11 cellular contexts compared by ENCODE assay signal in genomic region chr18:12837747-12838146, GRCh38. TPM values are rescaled to one million over a fixed set of nuclear protein-coding genes. Genes with fewer than 3 reads are reported as not detected.
DNase-seq lines count a peak whose midpoint lies in the region; ATAC-seq and TF ChIP-seq lines count a peak whose summit lies in the region.
"Had no signal": no experiment of that assay in that cellular context is flagged by ENCODE, and none has a peak within 500 bp of the region (broad histone marks: within the 10 kb centered on the region; RNA-seq: fewer than 3 reads in every experiment).

No MANE protein-coding gene starts in this region.

- no peak overlapping the region for H2AFZ ChIP-seq in MM.1S (ENCODE audit: low read length)

- TF ChIP-seq CTCF in MM.1S (IDR thresholded peaks at IDR 0.05; ENCODE audit: low read length), result no peak
- no peak for TF ChIP-seq CTCF in body of pancreas (IDR thresholded peaks at IDR 0.05)

- no peak for DNase-seq in CD4-positive, alpha-beta memory T cell
- DNase-seq in MM.1S (no peak), body of pancreas (no peak), COLO829 (ENCODE audit: low spot score) (no peak), NCI-H1417 treated with DMSO at 0.1 percent for 48 hours (lab: John Stamatoyannopoulos, UW) (no peak)
- no peak for DNase-seq in activated CD4-positive, alpha-beta T cell treated with anti-CD3 and anti-CD28 coated beads for 48 hours
- DNase-seq: caudate nucleus; GDM1; stimulated activated CD4-positive, alpha-beta T cell treated with anti-CD3 and anti-CD28 coated beads, Interleukin-2, amount 100 ng/mL, for 48 hours had no signal

- H3K27me3 ChIP-seq in CD4-positive, alpha-beta memory T cell (ENCODE audit: insufficient read depth, low read length), result no peaks in the 10 kb centered on the region
- H3K27me3 ChIP-seq in MM.1S (replicated peaks; ENCODE audit: insufficient read depth, low read length) (no peaks in the 10 kb centered on the region), body of pancreas (no peaks in the 10 kb centered on the region), muscle layer of duodenum (ENCODE audit: low read depth, low read length) (no peaks in the 10 kb centered on the region)

- POLR2A ChIA-PET in CD4-positive, alpha-beta memory T cell (lab: Charles Lee; ENCODE audit: partially characterized antibody), result interaction anchor here (1.1 to 1.4 kb wide), 4 partner anchors 18 to 136 kb away, joined by 3 to 7 read pairs (median 4); partner anchors contain the start of gene PTPN2

- no peak overlapping the region for H3K27ac ChIP-seq in CD4-positive, alpha-beta memory T cell (ENCODE audit: low read depth, low read length)
- peak overlapping the region; percentile 99 for H3K27ac ChIP-seq in MM.1S (ENCODE audit: low read length)
- H3K27ac ChIP-seq in body of pancreas, result peak overlapping the region in 3 of 4 donors; percentile 78 to 98 (median 91)
- peak overlapping the region; percentile 85 for H3K27ac ChIP-seq in muscle layer of duodenum (ENCODE audit: low read length)

- no peaks in the 10 kb centered on the region for H3K27me3 Mint-ChIP-seq in CD4-positive, alpha-beta memory T cell

- no peak overlapping the region for H3K4me3 ChIP-seq in CD4-positive, alpha-beta memory T cell (ENCODE audit: low read length in 2 of 2)
- peak overlapping the region; percentile 39 for H3K4me3 ChIP-seq in MM.1S (ENCODE audit: low read length)
- no peak overlapping the region for H3K4me3 ChIP-seq in body of pancreas
- no peak overlapping the region for H3K4me3 ChIP-seq in muscle layer of duodenum (ENCODE audit: low read depth in 1 of 2, low read length in 2 of 2)

- no peaks in the 10 kb centered on the region for H4K20me1 ChIP-seq in MM.1S (ENCODE audit: insufficient read depth, low read length)

- CTCF ChIA-PET in CD4-positive, alpha-beta memory T cell (lab: Charles Lee; ENCODE audit: partially characterized antibody), result no interaction called here

- H3K9me2 ChIP-seq in MM.1S (replicated peaks; ENCODE audit: insufficient read depth, low read length), result no peaks in the 10 kb centered on the region

- no peaks in the 10 kb centered on the region for H3K9me3 ChIP-seq in CD4-positive, alpha-beta memory T cell (ENCODE audit: control insufficient read depth in 1 of 2, low read length in 2 of 2)
- no peaks in the 10 kb centered on the region for H3K9me3 ChIP-seq in MM.1S (replicated peaks; ENCODE audit: insufficient read depth, low read length)
- no peaks in the 10 kb centered on the region for H3K9me3 ChIP-seq in body of pancreas
- no peaks in the 10 kb centered on the region for H3K9me3 ChIP-seq in muscle layer of duodenum (ENCODE audit: control insufficient read depth in 1 of 2, low read length in 2 of 2)

- peak overlapping the region; percentile 76 for H3K4me2 ChIP-seq in MM.1S (ENCODE audit: low read depth, low read length)

- H3F3A ChIP-seq in MM.1S (ENCODE audit: insufficient read depth, low read length), result peaks cover 34% of the 10 kb centered on the region

- peaks cover 16 to 34% of the 10 kb centered on the region in 2 donors for H3K36me3 Mint-ChIP-seq in CD4-positive, alpha-beta memory T cell

- H3K4me3 Mint-ChIP-seq in CD4-positive, alpha-beta memory T cell, result peak overlapping the region in 7 of 8 donors; percentile 11 to 83 (median 76)

- ATAC-seq in body of pancreas (peak; percentile 19), HG03139 (IDR thresholded peaks at IDR 0.05; ENCODE audit: unreplicated experiment) (no peak)

- H3K9ac ChIP-seq in MM.1S (ENCODE audit: low read length), result peak overlapping the region; percentile 54; the same call in 1 of the 2 replicates

- intact Hi-C loops in CD4-positive, alpha-beta memory T cell (cut with micrococcal nuclease), result loop anchor here (2.0 to 5.0 kb wide), 2 partner anchors 35 to 45 kb away; no protein-coding TSS in a partner anchor
- intact Hi-C loops in body of pancreas (cut with DNase I), result no loop called here

- no peak for TF ChIP-seq POLR2A in body of pancreas (IDR thresholded peaks at IDR 0.05)

- no peaks in the 10 kb centered on the region for H3K9me3 Mint-ChIP-seq in CD4-positive, alpha-beta memory T cell

- H3K27ac Mint-ChIP-seq in CD4-positive, alpha-beta memory T cell, result peak overlapping the region; percentile 81 to 94 (median 87)

- peaks cover 5% of the 10 kb centered on the region for H3K36me3 ChIP-seq in CD4-positive, alpha-beta memory T cell (ENCODE audit: insufficient read depth, low read length)
- H3K36me3 ChIP-seq in MM.1S (replicated peaks; ENCODE audit: insufficient read depth, low read length) (no peaks in the 10 kb centered on the region), body of pancreas (replicated peaks in 1 of 2; ENCODE audit: insufficient read depth in 1 of 2, low read depth in 2 of 2) (no peaks in the 10 kb centered on the region), muscle layer of duodenum (ENCODE audit: control insufficient read depth in 1 of 2, insufficient read depth in 2 of 2, low read length in 2 of 2) (peaks cover 6 to 9% of the 10 kb centered on the region in 2 donors)

- peaks cover 43 to 63% (median 53%) of the 10 kb centered on the region in 4 donors for H3K4me1 Mint-ChIP-seq in CD4-positive, alpha-beta memory T cell

- H3K4me1 ChIP-seq in CD4-positive, alpha-beta memory T cell (ENCODE audit: insufficient read depth, low read length), result peaks cover 52% of the 10 kb centered on the region
- H3K4me1 ChIP-seq in MM.1S (ENCODE audit: low read length) (peaks cover 38% of the 10 kb centered on the region), body of pancreas (peaks cover 37% of the 10 kb centered on the region), muscle layer of duodenum (ENCODE audit: control insufficient read depth in 1 of 2, insufficient read depth in 2 of 2, low read length in 2 of 2) (peaks cover 5% of the 10 kb centered on the region in 2 donors)

- peaks cover 52% of the 10 kb centered on the region for H3K79me2 ChIP-seq in MM.1S (ENCODE audit: low read length)

RNA-seq across cellular contexts. Expression of gene PTPN2, which starts 46.3 kb away (rescaled TPM):
- total RNA-seq in CD4-positive, alpha-beta memory T cell, result 10 to 100 TPM; 65.5 to 69.2 TPM
- 10 to 100 TPM; 80.0 to 98.2 TPM for polyA plus RNA-seq in CD4-positive, alpha-beta memory T cell
- 10 to 100 TPM; 22.7 to 34.2 TPM for total RNA-seq in body of pancreas
